Comparison of ENCODE assay signal across 14 cellular contexts in the genomic region with DNA sequence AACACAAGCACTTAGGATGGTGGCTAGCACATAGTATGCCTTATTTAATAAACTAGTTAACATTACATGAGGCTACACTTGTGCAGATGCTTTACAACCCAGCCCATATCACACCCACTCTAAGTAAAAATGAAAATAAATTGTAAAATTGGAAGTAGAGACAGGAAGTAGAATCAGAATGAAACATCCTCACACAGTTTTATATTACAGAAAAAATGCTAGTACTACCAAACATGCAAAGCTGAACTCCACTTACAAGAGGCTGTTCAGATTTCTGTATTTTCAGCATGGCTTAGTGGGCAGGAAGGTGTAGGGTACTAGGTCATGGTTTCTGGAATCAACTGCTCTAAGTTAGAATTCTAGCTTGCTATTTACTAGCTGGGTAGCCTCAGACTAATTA. TPM values are rescaled to one million over a fixed set of nuclear protein-coding genes. Genes with fewer than 3 reads are reported as not detected.
DNase-seq lines count a peak whose midpoint lies in the region; ATAC-seq and TF ChIP-seq lines count a peak whose summit lies in the region.
"Had no signal": no experiment of that assay in that cellular context is flagged by ENCODE, and none has a peak within 500 bp of the region (broad histone marks: within the 10 kb centered on the region; RNA-seq: fewer than 3 reads in every experiment).

No MANE protein-coding gene starts in this region.

- H2AFZ ChIP-seq in ACC112 (ENCODE audit: low read length, unreplicated experiment): peak overlapping the region; percentile 36

- H3K36me3 Mint-ChIP-seq in HFFc6 (ENCODE audit: low read depth): no peaks in the 10 kb centered on the region
- H3K36me3 Mint-ChIP-seq: stimulated activated naive B cell treated with anti-CD40 and anti-IgM and Interleukin-4, amounts not matched to agents 10 μg/mL and 1 μg/mL and 100 μg/mL, for 72 hours had no signal

- H3K27ac Mint-ChIP-seq in HFFc6: peak overlapping the region; percentile 60
- H3K27ac Mint-ChIP-seq: stimulated activated naive B cell treated with anti-CD40 and anti-IgM and Interleukin-4, amounts not matched to agents 10 μg/mL and 1 μg/mL and 100 μg/mL, for 72 hours had no signal

- H3K27me3 ChIP-seq in ACC112 (ENCODE audit: insufficient read depth, low read length): no peaks in the 10 kb centered on the region
- H3K27me3 ChIP-seq: Peyer's patch had no signal

- TF ChIP-seq CTCF in HFFc6 (IDR thresholded peaks at IDR 0.05): no peak

- peak; percentile 78 for ATAC-seq in GM18867 (IDR thresholded peaks at IDR 0.05; ENCODE audit: unreplicated experiment)
- ATAC-seq in HG03469 (IDR thresholded peaks at IDR 0.05; ENCODE audit: unreplicated experiment): peak; percentile 44
- ATAC-seq in Right ventricle myocardium superior (ENCODE audit: poor library complexity): no peak
- ATAC-seq: stimulated activated naive B cell treated with anti-CD40 and anti-IgM and Interleukin-4, amounts not matched to agents 10 μg/mL and 1 μg/mL and 100 μg/mL, for 72 hours had no signal

- DNase-seq in HFFc6 (no peak), NCI-H2196 (lab: John Stamatoyannopoulos, UW; ENCODE audit: unreplicated experiment) (no peak), DMS79 treated with DMSO at 0.1 percent for 48 hours (lab: John Stamatoyannopoulos, UW) (no peak), Right ventricle myocardium superior (no peak)
- no peak for DNase-seq in stimulated activated naive CD4-positive, alpha-beta T cell treated with Interleukin-2 at 50 U/mL for 16 hours (lab: John Stamatoyannopoulos, UW)
- DNase-seq: activated CD4-positive, CD25-positive, alpha-beta regulatory T cell treated with anti-CD3 and anti-CD28 coated beads, Interleukin-2, amount 50 U/mL, for 72 hours; COR-L47; GF-D8; NCI-H2029 treated with DMSO at 0.1 percent for 48 hours; Peyer's patch; stimulated activated naive B cell treated with anti-CD40 and anti-IgM and Interleukin-4, amounts not matched to agents 10 μg/mL and 1 μg/mL and 100 μg/mL, for 72 hours had no signal

- H3K9me3 Mint-ChIP-seq in HFFc6: no peaks in the 10 kb centered on the region
- H3K9me3 Mint-ChIP-seq: stimulated activated naive B cell treated with anti-CD40 and anti-IgM and Interleukin-4, amounts not matched to agents 10 μg/mL and 1 μg/mL and 100 μg/mL, for 72 hours had no signal

- peaks cover 27% of the 10 kb centered on the region for H3K4me1 ChIP-seq in ACC112 (ENCODE audit: control insufficient read depth, insufficient read depth, low read length, unreplicated experiment)
- H3K4me1 ChIP-seq: Peyer's patch had no signal

- no peak overlapping the region for H3K4me3 ChIP-seq in ACC112 (ENCODE audit: low read depth, low read length)
- H3K4me3 ChIP-seq: Peyer's patch had no signal

- peaks cover 63% of the 10 kb centered on the region for H3K4me1 Mint-ChIP-seq in HFFc6 (ENCODE audit: low read depth)
- H3K4me1 Mint-ChIP-seq: stimulated activated naive B cell treated with anti-CD40 and anti-IgM and Interleukin-4, amounts not matched to agents 10 μg/mL and 1 μg/mL and 100 μg/mL, for 72 hours had no signal

- intact Hi-C loops in Right ventricle myocardium superior (cut with DNase I): no loop called here

- no peaks in the 10 kb centered on the region for H3K79me2 ChIP-seq in ACC112 (ENCODE audit: control insufficient read depth, insufficient read depth, low read length, unreplicated experiment)

- H3K27me3 Mint-ChIP-seq in HFFc6 (ENCODE audit: insufficient read depth): no peaks in the 10 kb centered on the region; the same call in 1 of the 2 replicates

- H3K36me3 ChIP-seq in ACC112 (ENCODE audit: insufficient read depth, low read length): no peaks in the 10 kb centered on the region
- H3K36me3 ChIP-seq: Peyer's patch had no signal

- no peak overlapping the region for H3K4me3 Mint-ChIP-seq in HFFc6
- H3K4me3 Mint-ChIP-seq: stimulated activated naive B cell treated with anti-CD40 and anti-IgM and Interleukin-4, amounts not matched to agents 10 μg/mL and 1 μg/mL and 100 μg/mL, for 72 hours had no signal

- no peak overlapping the region for H3K27ac ChIP-seq in ACC112 (ENCODE audit: low read depth, low read length)
- H3K27ac ChIP-seq: Peyer's patch had no signal

RNA-seq across cellular contexts. Expression of a gene that starts 18.2 kb away (rescaled TPM):
- total RNA-seq in HFFc6 (2021; fragmentation: NEBNext Ultra II Directional; extraction: Animal tissue kit (Norgen Biotek cat#: 25700)): 100 to 1,000 TPM; 731 to 946 (median 839) TPM
- 17.2 TPM for total RNA-seq in Right ventricle myocardium superior

Comparison
In these comparisons a context has a peak if more than half of its experiments do, and no peak if none do; other contexts are left out.
1. RNA of a gene that starts 18.2 kb away (total RNA-seq): 731 to 946 TPM in HFFc6; 17.2 TPM in Right ventricle myocardium superior (single experiment); every median in the first group is over 10 times any median in the second.